ENCODE assay signal across 16 cellular contexts in genomic region chr22:36830601-36831000, GRCh38. TPM values are rescaled to one million over a fixed set of nuclear protein-coding genes. Genes with fewer than 3 reads are reported as not detected.
A peak's percentile ranks its signal among the peaks of the same experiment; 100 is the strongest.
DNase-seq lines count a peak whose midpoint lies in the region; ATAC-seq lines count a peak whose summit lies in the region.
"Had no signal": no experiment of that assay in that cellular context is flagged by ENCODE, and none has a peak within 500 bp of the region (broad histone marks: within the 10 kb centered on the region; RNA-seq: fewer than 3 reads in every experiment).

No MANE protein-coding gene starts in this region.

- H3K27ac Mint-ChIP-seq in activated naive CD8-positive, alpha-beta T cell treated with anti-CD3 and anti-CD28 coated beads, Interleukin-2, amount 10 ng/mL, durations not matched to agents 7 days and 5 days, result no peak overlapping the region
- no peak overlapping the region for H3K27ac Mint-ChIP-seq in activated naive CD8-positive, alpha-beta T cell treated with anti-CD3 and anti-CD28 coated beads for 36 hours
- H3K27ac Mint-ChIP-seq in central memory CD8-positive, alpha-beta T cell (ENCODE audit: low read depth), result no peak overlapping the region
- H3K27ac Mint-ChIP-seq: HFFc6 had no signal

- POLR2A ChIA-PET in activated naive CD8-positive, alpha-beta T cell treated with anti-CD3 and anti-CD28 coated beads, Interleukin-2, amount 10 ng/mL, durations not matched to agents 7 days and 5 days (lab: Charles Lee), result interaction anchor here (1.0 to 1.4 kb wide), 2 partner anchors 54 to 360 kb away, joined by 3 read pairs; partner anchors contain the start of gene IFT27

- H3K4me3 Mint-ChIP-seq in activated naive CD8-positive, alpha-beta T cell treated with anti-CD3 and anti-CD28 coated beads, Interleukin-2, amount 10 ng/mL, durations not matched to agents 7 days and 5 days, result peak overlapping the region; percentile 29
- no peak overlapping the region for H3K4me3 Mint-ChIP-seq in activated naive CD8-positive, alpha-beta T cell treated with anti-CD3 and anti-CD28 coated beads for 36 hours
- no peak overlapping the region for H3K4me3 Mint-ChIP-seq in central memory CD8-positive, alpha-beta T cell
- H3K4me3 Mint-ChIP-seq: HFFc6 had no signal

- no peak for DNase-seq in activated naive CD8-positive, alpha-beta T cell treated with anti-CD3 and anti-CD28 coated beads, Interleukin-2, amount 10 ng/mL, durations not matched to agents 7 days and 5 days
- no peak for DNase-seq in activated naive CD8-positive, alpha-beta T cell treated with anti-CD3 and anti-CD28 coated beads for 36 hours
- peak; percentile 94 for DNase-seq in Jurkat, Clone E6-1 (ENCODE audit: low read depth, low spot score)
- no peak for DNase-seq in central memory CD8-positive, alpha-beta T cell (ENCODE audit: low spot score in 2 of 2)
- no peak for DNase-seq in globus pallidus (ENCODE audit: low spot score)
- DNase-seq: BE2C, Calu3, DMS 273 treated with DMSO at 0.1 percent for 48 hours, HCEC 1CT, HFFc6 had no signal

- no peak overlapping the region for H3K4me3 ChIP-seq in Jurkat, Clone E6-1 (ENCODE audit: low read length)
- H3K4me3 ChIP-seq: A549 had no signal

- no peaks in the 10 kb centered on the region for H3K36me3 Mint-ChIP-seq in activated naive CD8-positive, alpha-beta T cell treated with anti-CD3 and anti-CD28 coated beads, Interleukin-2, amount 10 ng/mL, durations not matched to agents 7 days and 5 days
- no peaks in the 10 kb centered on the region for H3K36me3 Mint-ChIP-seq in activated naive CD8-positive, alpha-beta T cell treated with anti-CD3 and anti-CD28 coated beads for 36 hours
- H3K36me3 Mint-ChIP-seq in central memory CD8-positive, alpha-beta T cell (ENCODE audit: insufficient read depth), result no peaks in the 10 kb centered on the region

- peak; percentile 70 for ATAC-seq in activated naive CD8-positive, alpha-beta T cell treated with anti-CD3 and anti-CD28 coated beads, Interleukin-2, amount 10 ng/mL, durations not matched to agents 7 days and 5 days (ENCODE audit: low read depth)
- peak; percentile 64 for ATAC-seq in central memory CD8-positive, alpha-beta T cell (replicated peaks; ENCODE audit: extremely low read depth, poor library complexity, severe bottlenecking)
- ATAC-seq in HG03025 (IDR thresholded peaks at IDR 0.05; ENCODE audit: low FRiP score, unreplicated experiment) (no peak), GM19023 (IDR thresholded peaks at IDR 0.05; ENCODE audit: unreplicated experiment) (no peak)
- ATAC-seq: A549 had no signal

- peaks cover 41% of the 10 kb centered on the region for H3K27me3 Mint-ChIP-seq in activated naive CD8-positive, alpha-beta T cell treated with anti-CD3 and anti-CD28 coated beads, Interleukin-2, amount 10 ng/mL, durations not matched to agents 7 days and 5 days
- H3K27me3 Mint-ChIP-seq in activated naive CD8-positive, alpha-beta T cell treated with anti-CD3 and anti-CD28 coated beads for 36 hours, result peaks cover 60% of the 10 kb centered on the region
- peaks cover 35% of the 10 kb centered on the region for H3K27me3 Mint-ChIP-seq in central memory CD8-positive, alpha-beta T cell

- peaks cover 30% of the 10 kb centered on the region for H3K4me1 Mint-ChIP-seq in activated naive CD8-positive, alpha-beta T cell treated with anti-CD3 and anti-CD28 coated beads, Interleukin-2, amount 10 ng/mL, durations not matched to agents 7 days and 5 days
- peaks cover 10% of the 10 kb centered on the region for H3K4me1 Mint-ChIP-seq in activated naive CD8-positive, alpha-beta T cell treated with anti-CD3 and anti-CD28 coated beads for 36 hours
- peaks cover 15% of the 10 kb centered on the region for H3K4me1 Mint-ChIP-seq in central memory CD8-positive, alpha-beta T cell

- peaks cover 2% of the 10 kb centered on the region for H3K9me3 Mint-ChIP-seq in activated naive CD8-positive, alpha-beta T cell treated with anti-CD3 and anti-CD28 coated beads, Interleukin-2, amount 10 ng/mL, durations not matched to agents 7 days and 5 days
- no peaks in the 10 kb centered on the region for H3K9me3 Mint-ChIP-seq in activated naive CD8-positive, alpha-beta T cell treated with anti-CD3 and anti-CD28 coated beads for 36 hours
- no peaks in the 10 kb centered on the region for H3K9me3 Mint-ChIP-seq in central memory CD8-positive, alpha-beta T cell
- H3K9me3 Mint-ChIP-seq: HFFc6 had no signal

RNA-seq across cellular contexts. Expression of gene PVALB, which starts 13.8 kb away (rescaled TPM):
- total RNA-seq in activated naive CD8-positive, alpha-beta T cell treated with anti-CD3 and anti-CD28 coated beads, Interleukin-2, amount 10 ng/mL, durations not matched to agents 7 days and 5 days, result not detected
- total RNA-seq in activated naive CD8-positive, alpha-beta T cell treated with anti-CD3 and anti-CD28 coated beads for 36 hours, result not detected
- not detected for polyA plus RNA-seq in Jurkat, Clone E6-1 (2012; ENCODE audit: insufficient read depth, insufficient read length)
- total RNA-seq: Calu3, Daoy, H4, HFFc6 had no signal
- polyA plus RNA-seq: A549, AG04450 had no signal

RNA-seq across cellular contexts. Expression of gene NCF4, which starts 30.2 kb away (rescaled TPM):
- 10 to 100 TPM; 31.0 to 35.3 TPM for total RNA-seq in activated naive CD8-positive, alpha-beta T cell treated with anti-CD3 and anti-CD28 coated beads, Interleukin-2, amount 10 ng/mL, durations not matched to agents 7 days and 5 days
- 1 to 10 TPM; 2.3 to 2.5 TPM for total RNA-seq in activated naive CD8-positive, alpha-beta T cell treated with anti-CD3 and anti-CD28 coated beads for 36 hours
- not detected for polyA plus RNA-seq in Jurkat, Clone E6-1 (2012; ENCODE audit: insufficient read depth, insufficient read length)
- total RNA-seq: Calu3, H4, HFFc6 had no signal
- polyA plus RNA-seq: A549, AG04450 had no signal

RNA-seq across cellular contexts. Expression of gene IFT27, which starts 54.7 kb away (rescaled TPM):
- total RNA-seq in activated naive CD8-positive, alpha-beta T cell treated with anti-CD3 and anti-CD28 coated beads, Interleukin-2, amount 10 ng/mL, durations not matched to agents 7 days and 5 days, result 10 to 100 TPM; 23.5 to 27.8 TPM
- 10 to 100 TPM; 17.3 to 18.2 TPM for total RNA-seq in activated naive CD8-positive, alpha-beta T cell treated with anti-CD3 and anti-CD28 coated beads for 36 hours
- polyA plus RNA-seq in Jurkat, Clone E6-1 (2012; ENCODE audit: insufficient read depth, insufficient read length), result 47.9 TPM

Comparison
In these comparisons a context has a peak if more than half of its experiments do, and no peak if none do; other contexts are left out.
1. RNA of gene NCF4, which starts 30.2 kb away (total RNA-seq): 31.0 to 35.3 TPM in activated naive CD8-positive, alpha-beta T cell treated with anti-CD3 and anti-CD28 coated beads, Interleukin-2, amount 10 ng/mL, durations not matched to agents 7 days and 5 days; 2.3 to 2.5 TPM in activated naive CD8-positive, alpha-beta T cell treated with anti-CD3 and anti-CD28 coated beads for 36 hours; every median in the first group is over 4 times any median in the second.
2. ATAC-seq: peak in activated naive CD8-positive, alpha-beta T cell treated with anti-CD3 and anti-CD28 coated beads, Interleukin-2, amount 10 ng/mL, durations not matched to agents 7 days and 5 days (single experiment) and central memory CD8-positive, alpha-beta T cell (single experiment); none in HG03025 (single experiment) and GM19023 (single experiment).